16 cellular contexts compared by ENCODE assay signal in the genomic region with DNA sequence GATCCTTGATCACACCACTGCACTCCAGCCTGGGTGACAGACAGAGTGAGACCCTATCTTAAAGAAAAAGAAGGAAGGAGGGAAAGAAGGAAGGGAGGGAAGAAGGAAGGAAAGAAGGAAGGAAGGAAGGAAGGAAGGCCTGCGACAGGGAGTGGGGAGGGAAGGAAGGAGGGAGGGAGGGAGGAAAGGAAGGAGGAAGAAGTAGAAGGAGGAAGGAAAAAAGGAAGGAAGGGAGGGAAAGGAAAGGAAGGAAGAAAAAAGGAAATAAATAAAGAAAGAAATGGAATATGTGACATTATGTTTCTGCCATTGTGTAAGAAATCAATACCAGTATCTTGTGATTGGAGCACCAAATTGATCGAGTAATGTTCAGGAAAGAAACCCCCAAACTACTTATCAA.
"Had no signal": no experiment of that assay in that cellular context is flagged by ENCODE, and none has a peak within 500 bp of the region (broad histone marks: within the 10 kb centered on the region; RNA-seq: fewer than 3 reads in every experiment).

No MANE protein-coding gene starts in this region.

- ATAC-seq: activated CD8-positive, alpha-beta T cell treated with anti-CD3 and anti-CD28 coated beads, Interleukin-2, amount 10 ng/mL, durations not matched to agents 7 days and 5 days; gastrocnemius medialis; heart right ventricle; naive thymus-derived CD4-positive, alpha-beta T cell; stimulated activated naive B cell treated with anti-CD40 and anti-IgM and Interleukin-4, amounts not matched to agents 10 μg/mL and 1 μg/mL and 100 μg/mL, for 72 hours had no signal

- H3K36me3 Mint-ChIP-seq: stimulated activated naive B cell treated with anti-CD40 and anti-IgM and Interleukin-4, amounts not matched to agents 10 μg/mL and 1 μg/mL and 100 μg/mL, for 72 hours had no signal

- DNase-seq: activated CD4-positive, alpha-beta T cell treated with anti-CD3 and anti-CD28 coated beads for 1 hour; activated CD8-positive, alpha-beta memory T cell treated with anti-CD3 and anti-CD28 coated beads, Interleukin-2, amount 50 U/mL, for 48 hours; activated CD8-positive, alpha-beta T cell treated with anti-CD3 and anti-CD28 coated beads, Interleukin-2, amount 10 ng/mL, durations not matched to agents 7 days and 5 days; activated naive CD4-positive, alpha-beta T cell; activated naive CD8-positive, alpha-beta T cell treated with anti-CD3 and anti-CD28 coated beads, Interleukin-2, amount 50 U/mL, for 24 hours; gastrocnemius medialis; heart right ventricle; naive thymus-derived CD4-positive, alpha-beta T cell; retina; stimulated activated CD4-positive, alpha-beta T cell treated with anti-CD3 and anti-CD28 coated beads, Interleukin-4, amount 100 ng/mL, for 1 hour; stimulated activated naive B cell treated with anti-CD40 and anti-IgM and Interleukin-4, amounts not matched to agents 10 μg/mL and 1 μg/mL and 100 μg/mL, for 72 hours; T-helper 9 cell; upper lobe of left lung had no signal

- H3K9me3 Mint-ChIP-seq: activated naive CD8-positive, alpha-beta T cell treated with anti-CD3 and anti-CD28 coated beads, Interleukin-2, amount 50 U/mL, for 24 hours; activated T-helper 1 cell treated with anti-CD3 and anti-CD28 coated beads, Interleukin-12 subunit alpha, Interleukin-12 subunit beta, Interleukin-2, Interleukin-4 antibody, amounts not matched to agents 30 ng/mL and 10 ng/mL and 1 ng/mL, durations not matched to agents 14 hours and 24 hours and 36 hours; naive thymus-derived CD4-positive, alpha-beta T cell; stimulated activated naive B cell treated with anti-CD40 and anti-IgM and Interleukin-4, amounts not matched to agents 10 μg/mL and 1 μg/mL and 100 μg/mL, for 72 hours had no signal

- H3K27ac ChIP-seq: epithelial cell of prostate, SK-N-MC had no signal

- H3K27ac Mint-ChIP-seq: activated CD8-positive, alpha-beta T cell treated with anti-CD3 and anti-CD28 coated beads, Interleukin-2, amount 10 ng/mL, durations not matched to agents 7 days and 5 days; activated T-helper 1 cell treated with anti-CD3 and anti-CD28 coated beads, Interleukin-12 subunit alpha, Interleukin-12 subunit beta, Interleukin-2, Interleukin-4 antibody, amounts not matched to agents 30 ng/mL and 10 ng/mL and 1 ng/mL, durations not matched to agents 14 hours and 24 hours and 36 hours; stimulated activated naive B cell treated with anti-CD40 and anti-IgM and Interleukin-4, amounts not matched to agents 10 μg/mL and 1 μg/mL and 100 μg/mL, for 72 hours had no signal

- H3K9me3 ChIP-seq: gastrocnemius medialis, heart right ventricle, upper lobe of left lung had no signal

- H3K36me3 ChIP-seq: gastrocnemius medialis, heart right ventricle, upper lobe of left lung had no signal

- H3K4me3 Mint-ChIP-seq: activated CD8-positive, alpha-beta T cell treated with anti-CD3 and anti-CD28 coated beads, Interleukin-2, amount 10 ng/mL, durations not matched to agents 7 days and 5 days; activated naive CD8-positive, alpha-beta T cell treated with anti-CD3 and anti-CD28 coated beads, Interleukin-2, amount 50 U/mL, for 24 hours; activated T-helper 1 cell treated with anti-CD3 and anti-CD28 coated beads, Interleukin-12 subunit alpha, Interleukin-12 subunit beta, Interleukin-2, Interleukin-4 antibody, amounts not matched to agents 30 ng/mL and 10 ng/mL and 1 ng/mL, durations not matched to agents 14 hours and 24 hours and 36 hours; naive thymus-derived CD4-positive, alpha-beta T cell; stimulated activated naive B cell treated with anti-CD40 and anti-IgM and Interleukin-4, amounts not matched to agents 10 μg/mL and 1 μg/mL and 100 μg/mL, for 72 hours had no signal

- H3K4me3 ChIP-seq: gastrocnemius medialis, heart right ventricle, SK-N-MC, upper lobe of left lung had no signal

- H3K27me3 Mint-ChIP-seq: activated naive CD8-positive, alpha-beta T cell treated with anti-CD3 and anti-CD28 coated beads, Interleukin-2, amount 50 U/mL, for 24 hours; naive thymus-derived CD4-positive, alpha-beta T cell; stimulated activated naive B cell treated with anti-CD40 and anti-IgM and Interleukin-4, amounts not matched to agents 10 μg/mL and 1 μg/mL and 100 μg/mL, for 72 hours had no signal

- H3K27me3 ChIP-seq: gastrocnemius medialis, heart right ventricle, upper lobe of left lung had no signal
